ENCODE assay signal across 14 cellular contexts in genomic region chr4:158914178-158914577, GRCh38.
DNase-seq lines count a peak whose midpoint lies in the region; TF ChIP-seq lines count a peak whose summit lies in the region.
"Had no signal": no experiment of that assay in that cellular context is flagged by ENCODE, and none has a peak within 500 bp of the region (broad histone marks: within the 10 kb centered on the region; RNA-seq: fewer than 3 reads in every experiment).

No MANE protein-coding gene starts in this region.

- TF ChIP-seq EP300 in esophagus muscularis mucosa (IDR thresholded peaks at IDR 0.05), result no peak

- H3K27ac ChIP-seq in esophagus muscularis mucosa (replicated peaks in 1 of 4), result peak overlapping the region; percentile 32 to 58 (median 54)
- H3K27ac ChIP-seq in neuronal stem cell (replicated peaks; ENCODE audit: low read length), result no peak overlapping the region
- H3K27ac ChIP-seq in dorsolateral prefrontal cortex, result peak overlapping the region in 12 of 59 donors; percentile 5 to 77 (median 48)

- H3K4me3 ChIP-seq in esophagus muscularis mucosa, result no peak overlapping the region
- H3K4me3 ChIP-seq in neuronal stem cell (ENCODE audit: low read length in 2 of 2), result no peak overlapping the region
- H3K4me3 ChIP-seq in dorsolateral prefrontal cortex, result no peak overlapping the region

- peak overlapping the region; percentile 52 for H2AFZ ChIP-seq in neuronal stem cell (ENCODE audit: low read length)

- no peak overlapping the region for H3K9ac ChIP-seq in neuronal stem cell (ENCODE audit: low read depth, low read length, poor library complexity)

- 32% methylated on average over 4 of the region's 4 CpGs for WGBS in esophagus muscularis mucosa
- no CpG with 5 or more reads among the region's 4 CpGs for WGBS in neuronal stem cell (ENCODE audit: extremely low coverage in 2 of 2, insufficient read length in 2 of 2, insufficient replicate concordance in 1 of 2), 2 donors

- H3K4me1 ChIP-seq in esophagus muscularis mucosa, result peaks cover 12 to 26% (median 25%) of the 10 kb centered on the region in 4 donors
- H3K4me1 ChIP-seq in neuronal stem cell (ENCODE audit: control insufficient read depth in 2 of 2, insufficient read depth in 1 of 2, low read depth in 1 of 2, low read length in 2 of 2), result peaks cover 1 to 4% of the 10 kb centered on the region in 2 donors

- intact Hi-C loops in esophagus muscularis mucosa (cut with DNase I), result no loop called here
- intact Hi-C loops in dorsolateral prefrontal cortex (cut with DNase I), result no loop called here

- H3K23ac ChIP-seq in neuronal stem cell (ENCODE audit: low read depth, low read length, poor library complexity), result no peak overlapping the region

- no peak overlapping the region for H4K8ac ChIP-seq in neuronal stem cell (ENCODE audit: low read depth, low read length)

- no peak overlapping the region for H2BK5ac ChIP-seq in neuronal stem cell (ENCODE audit: low read length)

- H3K27me3 ChIP-seq in esophagus muscularis mucosa (no peaks in the 10 kb centered on the region), neuronal stem cell (ENCODE audit: control insufficient read depth in 3 of 3, insufficient read depth in 3 of 3, low read depth in 1 of 3, low read length in 3 of 3) (no peaks in the 10 kb centered on the region), dorsolateral prefrontal cortex (no peaks in the 10 kb centered on the region)

- no peak overlapping the region for H2AK5ac ChIP-seq in neuronal stem cell (ENCODE audit: low read depth, low read length)

- H2BK15ac ChIP-seq in neuronal stem cell (ENCODE audit: low read length), result no peak overlapping the region

- TF ChIP-seq CTCF in esophagus muscularis mucosa (IDR thresholded peaks at IDR 0.05) (no peak), dorsolateral prefrontal cortex (IDR thresholded peaks at IDR 0.05 in 54 of 56, conservative IDR thresholded peaks at IDR 0.05 in 2 of 56; ENCODE audit: low read depth in 1 of 56, partially characterized antibody in 56 of 56) (no peak)

- H3K18ac ChIP-seq in neuronal stem cell (ENCODE audit: low read length), result no peak overlapping the region

- H3K4ac ChIP-seq in neuronal stem cell (ENCODE audit: low read length), result no peak overlapping the region

- DNase-seq in AG20443 (ENCODE audit: low spot score) (peak; percentile 79), RPMI7951 (ENCODE audit: low read depth) (peak; percentile 56), esophagus muscularis mucosa (ENCODE audit: extremely low spot score) (no peak), neuronal stem cell (ENCODE audit: low spot score) (no peak), NAMALWA (ENCODE audit: low spot score) (no peak), LoVo (ENCODE audit: low spot score) (no peak), mesenteric fat pad (ENCODE audit: low spot score) (no peak), dorsolateral prefrontal cortex (no peak)
- DNase-seq: activated CD8-positive, alpha-beta T cell treated with anti-CD3 and anti-CD28 coated beads, Interleukin-2, amount 10 ng/mL, durations not matched to agents 7 days and 5 days; activated naive CD8-positive, alpha-beta T cell treated with anti-CD3 and anti-CD28 coated beads, Interleukin-2, amount 50 U/mL, for 24 hours; CD8-positive, alpha-beta memory T cell; naive B cell; stimulated activated CD4-positive, alpha-beta T cell treated with anti-CD3 and anti-CD28 coated beads, Interleukin-1b, Interleukin-23, amount 100 ng/mL, for 48 hours; substantia nigra had no signal

- no peak for TF ChIP-seq POLR2A in esophagus muscularis mucosa (IDR thresholded peaks at IDR 0.05; ENCODE audit: low read depth)

- H3K79me1 ChIP-seq in neuronal stem cell (ENCODE audit: low read depth, low read length), result peaks cover 1% of the 10 kb centered on the region

- no peak overlapping the region for H3K14ac ChIP-seq in neuronal stem cell (ENCODE audit: low read length)

- H2BK12ac ChIP-seq in neuronal stem cell (ENCODE audit: low read length), result no peak overlapping the region

- no peak overlapping the region for H2BK120ac ChIP-seq in neuronal stem cell (ENCODE audit: low read depth, low read length)

- H3K4me2 ChIP-seq in neuronal stem cell (ENCODE audit: insufficient read depth, low read length, poor library complexity, severe bottlenecking), result no peak overlapping the region

- peaks cover 0 to 3% (median 0%) of the 10 kb centered on the region in 4 donors for H3K36me3 ChIP-seq in esophagus muscularis mucosa
- H3K36me3 ChIP-seq in neuronal stem cell (replicated peaks in 1 of 2; ENCODE audit: control insufficient read depth in 2 of 2, insufficient read depth in 2 of 2, low read length in 2 of 2), result no peaks in the 10 kb centered on the region

- no peak overlapping the region for H4K91ac ChIP-seq in neuronal stem cell (ENCODE audit: low read depth, low read length, poor library complexity)

- H3K9me3 ChIP-seq in esophagus muscularis mucosa, result no peaks in the 10 kb centered on the region
- H3K9me3 ChIP-seq in neuronal stem cell (replicated peaks in 1 of 2; ENCODE audit: control insufficient read depth in 2 of 2, insufficient read depth in 1 of 2, low read depth in 1 of 2, low read length in 2 of 2), result no peaks in the 10 kb centered on the region

Comparison
In these comparisons a context has a peak if more than half of its experiments do, and no peak if none do; other contexts are left out.
1. DNase-seq: peak in AG20443 (single experiment) and RPMI7951 (single experiment); none in esophagus muscularis mucosa (single experiment), neuronal stem cell (single experiment), NAMALWA (single experiment), LoVo (single experiment), mesenteric fat pad (single experiment) and dorsolateral prefrontal cortex (0 of 10).